Comparison of ENCODE assay signal across 32 cellular contexts in the genomic region with DNA sequence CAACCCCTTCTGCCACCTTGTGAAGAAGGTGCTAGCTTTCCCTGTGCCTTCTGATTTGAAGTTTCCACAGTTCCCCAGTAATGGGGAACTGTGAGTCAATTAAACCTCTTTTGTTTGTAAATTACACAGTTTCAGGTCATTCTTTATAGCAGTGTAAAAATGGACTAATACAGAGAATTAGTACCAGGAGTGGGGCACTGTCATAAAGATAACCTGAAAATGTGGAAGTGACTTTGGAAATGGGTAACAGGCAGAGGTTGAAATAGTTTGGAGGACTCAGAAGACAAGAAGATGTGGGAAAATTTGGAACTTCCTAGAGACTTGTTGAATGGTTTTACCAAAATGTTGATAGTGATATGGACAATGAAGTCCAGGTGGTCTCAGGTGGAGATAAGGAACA.
"Had no signal": no experiment of that assay in that cellular context is flagged by ENCODE, and none has a peak within 500 bp of the region (broad histone marks: within the 10 kb centered on the region; RNA-seq: fewer than 3 reads in every experiment).

No MANE protein-coding gene starts in this region.

- H3K27me3 ChIP-seq: MG63 had no signal

- H3K9me3 ChIP-seq: MG63 had no signal

- DNase-seq: Karpas-422, Kasumi-1, MG63, MM.1S, MV-4-11, NCI-H1048, NCI-H1092, NCI-H1092 treated with DMSO at 0.1 percent for 48 hours, NCI-H1105, NCI-H1105 treated with DMSO at 0.1 percent for 48 hours, NCI-H1417 treated with DMSO at 0.1 percent for 48 hours, NCI-H1436, NCI-H1436 treated with DMSO at 0.1 percent for 48 hours, NCI-H146, NCI-H1694, NCI-H1694 treated with DMSO at 0.1 percent for 48 hours, NCI-H187, NCI-H187 treated with DMSO at 0.1 percent for 48 hours, NCI-H1930, NCI-H2029, NCI-H2029 treated with DMSO at 0.1 percent for 48 hours, NCI-H2081, NCI-H2081 treated with DMSO at 0.1 percent for 48 hours, NCI-H2107, NCI-H2171, NCI-H2171 treated with DMSO at 0.1 percent for 48 hours, NCI-H226, NCI-H345, NCI-H446, NCI-H446 treated with DMSO at 0.1 percent for 48 hours, NCI-H510A, NCI-H510A treated with DMSO at 0.1 percent for 48 hours had no signal

- H3K4me3 ChIP-seq: MG63 had no signal

- H3K36me3 ChIP-seq: MG63 had no signal
